ENCODE assay signal across 8 cellular contexts in genomic region chr7:114865564-114865963, GRCh38. TPM values are rescaled to one million over a fixed set of nuclear protein-coding genes. Genes with fewer than 3 reads are reported as not detected.
DNase-seq lines count a peak whose midpoint lies in the region; ATAC-seq and TF ChIP-seq lines count a peak whose summit lies in the region.

No MANE protein-coding gene starts in this region.

- H3K9me3 ChIP-seq in right lobe of liver = no peaks in the 10 kb centered on the region

- TF ChIP-seq CTCF in WI38 (IDR thresholded peaks at IDR 0.05; ENCODE audit: low read depth, low read length) (peak; percentile 72), cardiac fibroblast (IDR thresholded peaks at IDR 0.05; ENCODE audit: low read depth, low read length) (peak; percentile 92), right lobe of liver (IDR thresholded peaks at IDR 0.05) (peak; percentile 78 to 84 (median 83))

- intact Hi-C loops in right lobe of liver (cut with DNase I) = no loop called here

- DNase-seq in Daoy (ENCODE audit: low read depth) = peak; percentile 68
- peak; percentile 47 for DNase-seq in HPDE6-E6E7 (ENCODE audit: extremely low spot score)
- peak; percentile 77 to 83 for DNase-seq in cardiac fibroblast (ENCODE audit: low read depth in 2 of 2)
- peak; percentile 44 to 59 (median 58) for DNase-seq in right lobe of liver
- peak; percentile 22 to 44 for DNase-seq in stimulated activated CD8-positive, alpha-beta memory T cell treated with anti-CD3 and anti-CD28 coated beads, Interleukin-15, amount 100 ng/mL, for 48 hours (ENCODE audit: low read depth in 2 of 2)
- no peak for DNase-seq in superior temporal gyrus (ENCODE audit: extremely low spot score)

- ATAC-seq in GM21367 (IDR thresholded peaks at IDR 0.05; ENCODE audit: unreplicated experiment) = peak; percentile 83
- ATAC-seq in right lobe of liver = peak; percentile 91 to 97 (median 94)

- H3K4me3 ChIP-seq in WI38 (ENCODE audit: low read depth, low read length) (no peak overlapping the region), cardiac fibroblast (replicated peaks in 1 of 2; ENCODE audit: low read depth in 2 of 2, low read length in 2 of 2) (no peak overlapping the region), right lobe of liver (no peak overlapping the region)

- no peaks in the 10 kb centered on the region for H3K4me1 ChIP-seq in right lobe of liver

- no CpG with 5 or more reads among the region's 1 CpG for WGBS in right lobe of liver (ENCODE audit: insufficient coverage, low coverage, low lambda C conversion rate, missing lambda C conversion rate)

- H3K27me3 ChIP-seq in right lobe of liver = no peaks in the 10 kb centered on the region

- TF ChIP-seq POLR2A in right lobe of liver (IDR thresholded peaks at IDR 0.05) = no peak

- H3K27ac ChIP-seq in right lobe of liver = no peak overlapping the region

- H3K36me3 ChIP-seq in right lobe of liver = no peaks in the 10 kb centered on the region

RNA-seq across cellular contexts. Expression of gene MDFIC, which starts 56.3 kb away (rescaled TPM):
- 45.0 and 45.9 TPM in 2 replicates for total RNA-seq in Daoy (2014; rRNA removed; shearing (Covaris generic))
- 10 to 100 TPM in 4 of 6 experiments, 1 to 10 TPM in 2; 7.5 to 20.7 (median 13.4) TPM for total RNA-seq in right lobe of liver
